Comparison of ENCODE assay signal across 8 cellular contexts in genomic region chr11:66478823-66479740, GRCh38. TPM values are rescaled to one million over a fixed set of nuclear protein-coding genes. Genes with fewer than 3 reads are reported as not detected.
DNase-seq lines count a peak whose midpoint lies in the region; TF ChIP-seq lines count a peak whose summit lies in the region.

No MANE protein-coding gene starts in this region.

- no peaks in the 10 kb centered on the region for H3K9me3 ChIP-seq in neural cell (ENCODE audit: low read length)

- peaks cover 7% of the 10 kb centered on the region for H3K79me2 ChIP-seq in neural cell (replicated peaks; ENCODE audit: insufficient read depth, low read length)

- H3F3A ChIP-seq in neural cell (ENCODE audit: insufficient read depth, low read length, poor library complexity, severe bottlenecking), result no peaks in the 10 kb centered on the region

- peak; percentile 45 for TF ChIP-seq RAD21 in neural cell (conservative IDR thresholded peaks at IDR 0.05)

- H3K4me2 ChIP-seq in neural cell (ENCODE audit: low read length), result peak overlapping the region; percentile 71

- DNase-seq in NCI-H2081 (lab: John Stamatoyannopoulos, UW) (peak; percentile 27 to 39), NCI-H2081 treated with DMSO at 0.1 percent for 48 hours (lab: John Stamatoyannopoulos, UW) (no peak), M059J (ENCODE audit: low read depth) (peak; percentile 58), fibroblast of peridontal ligament (ENCODE audit: extremely low read depth) (peak; percentile 40), MV-4-11 (lab: John Stamatoyannopoulos, UW) (no peak), NCI-H345 treated with DMSO at 0.1 percent for 48 hours (lab: John Stamatoyannopoulos, UW; ENCODE audit: unreplicated experiment) (no peak)
- DNase-seq in activated CD8-positive, alpha-beta memory T cell treated with anti-CD3 and anti-CD28 coated beads, Interleukin-2, amount 50 U/mL, for 4 hours, result peak; percentile 39

- no peaks in the 10 kb centered on the region for H3K36me3 ChIP-seq in neural cell (ENCODE audit: insufficient read depth, low read length)

- no peak for TF ChIP-seq EP300 in neural cell (conservative IDR thresholded peaks at IDR 0.05; ENCODE audit: poor library complexity, severe bottlenecking)

- H3K9ac ChIP-seq in neural cell (ENCODE audit: low read length), result peak overlapping the region; percentile 93

- TF ChIP-seq CTCF in neural cell (IDR thresholded peaks at IDR 0.05; ENCODE audit: poor library complexity, severe bottlenecking), result peak; percentile 64

- H4K20me1 ChIP-seq in neural cell (ENCODE audit: insufficient read depth), result no peaks in the 10 kb centered on the region

- peak overlapping the region; percentile 86 for H3K27ac ChIP-seq in neural cell (ENCODE audit: low read length)

- H3K9me2 ChIP-seq in neural cell (ENCODE audit: insufficient read depth, low read length), result no peaks in the 10 kb centered on the region

- peak overlapping the region; percentile 83 for H2AFZ ChIP-seq in neural cell (ENCODE audit: low read depth, low read length)

- no peaks in the 10 kb centered on the region for H3K27me3 ChIP-seq in neural cell (ENCODE audit: insufficient read depth, low read depth, low read length)

- peak overlapping the region; percentile 95 for H3K4me3 ChIP-seq in neural cell (ENCODE audit: low read length)

TF ChIP-seq in neural cell, 6 proteins besides CTCF, POLR2A, EP300 and RAD21:
- TF ChIP-seq SMC3 (conservative IDR thresholded peaks at IDR 0.05; ENCODE audit: poor library complexity), result peak; percentile 48
- TF ChIP-seq POLR2AphosphoS5 (IDR thresholded peaks at IDR 0.05), result no peak

RNA-seq across cellular contexts. Expression of gene DPP3, which starts 1.2 kb away (rescaled TPM):
- total RNA-seq in M059J (2014; rRNA removed; shearing (Covaris generic)), result 60.3 and 106 TPM in 2 replicates
- polyA plus RNA-seq in neural cell, result 56.2 and 71.7 TPM in 2 replicates
- polyA minus RNA-seq in neural cell, result 49.9 and 80.8 TPM in 2 replicates

RNA-seq across cellular contexts. Expression of gene PELI3, which starts 12.4 kb away (rescaled TPM):
- 8.7 and 11.9 TPM in 2 replicates for total RNA-seq in M059J (2014; rRNA removed; shearing (Covaris generic))
- polyA plus RNA-seq in neural cell, result 13.3 and 16.2 TPM in 2 replicates
- 21.4 and 26.3 TPM in 2 replicates for polyA minus RNA-seq in neural cell

RNA-seq across cellular contexts. Expression of gene BBS1, which starts 31.4 kb away (rescaled TPM):
- 24.6 and 34.3 TPM in 2 replicates for total RNA-seq in M059J (2014; rRNA removed; shearing (Covaris generic))
- 55.1 and 69.5 TPM in 2 replicates for polyA plus RNA-seq in neural cell
- polyA minus RNA-seq in neural cell, result 69.6 and 84.2 TPM in 2 replicates

RNA-seq across cellular contexts. Expression of gene MRPL11, which starts 40.4 kb away (rescaled TPM):
- 57.9 and 80.2 TPM in 2 replicates for total RNA-seq in M059J (2014; rRNA removed; shearing (Covaris generic))
- polyA plus RNA-seq in neural cell, result 50.9 and 54.3 TPM in 2 replicates
- 13.1 and 15.2 TPM in 2 replicates for polyA minus RNA-seq in neural cell

RNA-seq across cellular contexts. Expression of gene NPAS4, which starts 58.2 kb away (rescaled TPM):
- total RNA-seq in M059J (2014; rRNA removed; shearing (Covaris generic)), result not detected in 2 replicates
- 6.7 and 10.6 TPM in 2 replicates for polyA plus RNA-seq in neural cell
- 13.4 and 21.9 TPM in 2 replicates for polyA minus RNA-seq in neural cell

Comparison
In these comparisons a context has a peak if more than half of its experiments do, and no peak if none do; other contexts are left out.
1. DNase-seq: peak in NCI-H2081 (2 of 2), M059J (single experiment), activated CD8-positive, alpha-beta memory T cell treated with anti-CD3 and anti-CD28 coated beads, Interleukin-2, amount 50 U/mL, for 4 hours (single experiment) and fibroblast of peridontal ligament (single experiment); none in NCI-H2081 treated with DMSO at 0.1 percent for 48 hours (single experiment), MV-4-11 (single experiment) and NCI-H345 treated with DMSO at 0.1 percent for 48 hours (single experiment).